8 cellular contexts compared by ENCODE assay signal in the genomic region with DNA sequence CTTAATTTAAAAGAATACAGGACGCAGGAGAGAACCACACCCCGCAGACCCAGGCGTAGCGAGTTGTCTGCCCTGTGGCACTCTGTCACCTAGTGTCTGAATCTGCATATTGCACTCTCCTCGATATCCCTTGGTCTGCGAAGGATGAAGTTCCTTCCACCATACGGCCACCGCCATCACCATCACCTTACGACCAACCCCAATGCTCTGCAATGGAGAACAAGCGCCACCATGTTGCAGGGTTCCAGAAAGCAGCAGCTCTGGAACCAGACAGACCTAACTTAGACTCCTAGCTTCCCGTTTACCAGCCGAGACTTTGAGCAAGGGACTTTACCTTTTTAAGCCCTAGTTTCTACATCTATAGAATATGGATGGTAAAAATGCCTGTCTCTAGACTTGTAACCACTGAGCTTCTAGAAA.
DNase-seq lines count a peak whose midpoint lies in the region; ATAC-seq and TF ChIP-seq lines count a peak whose summit lies in the region.

No MANE protein-coding gene starts in this region.

- ATAC-seq in HG03175 (IDR thresholded peaks at IDR 0.05; ENCODE audit: unreplicated experiment) (peak; percentile 84), HG03045 (IDR thresholded peaks at IDR 0.05; ENCODE audit: unreplicated experiment) (no peak)

- in situ Hi-C loops in GM13977 (cut with MboI; ENCODE audit: low pct_unique_long_range_greater_than_20kb, low sequenced_read_pairs, unreplicated experiment): loop anchor here (10.0 kb wide), 1 partner anchor 149 kb away; no protein-coding TSS in a partner anchor

- H3K27me3 ChIP-seq in AG04450 (ENCODE audit: control insufficient read depth, insufficient read depth, low read length): peaks cover 4% of the 10 kb centered on the region
- H3K27me3 ChIP-seq in left ventricle myocardium inferior (ENCODE audit: low read depth): peaks cover 12% of the 10 kb centered on the region
- H3K27me3 ChIP-seq in rectal smooth muscle tissue (ENCODE audit: control insufficient read depth, insufficient read depth, low read length): no peaks in the 10 kb centered on the region

- H3K4me3 Mint-ChIP-seq in activated naive CD4-positive, alpha-beta T cell treated with anti-CD3 and anti-CD28 coated beads, Interleukin-2, amount 10 ng/mL, durations not matched to agents 7 days and 5 days: no peak overlapping the region

- no peak overlapping the region for H3K27ac Mint-ChIP-seq in activated naive CD4-positive, alpha-beta T cell treated with anti-CD3 and anti-CD28 coated beads, Interleukin-2, amount 10 ng/mL, durations not matched to agents 7 days and 5 days

- intact Hi-C loops in left ventricle myocardium inferior (cut with micrococcal nuclease): loop anchor here (5.0 kb wide), 2 partner anchors 152 to 377 kb away; no protein-coding TSS in a partner anchor

- H3K4me1 Mint-ChIP-seq in activated naive CD4-positive, alpha-beta T cell treated with anti-CD3 and anti-CD28 coated beads, Interleukin-2, amount 10 ng/mL, durations not matched to agents 7 days and 5 days: peaks cover 14% of the 10 kb centered on the region

- no peaks in the 10 kb centered on the region; the same call in 1 of the 2 replicates for H3K9me3 ChIP-seq in AG04450 (ENCODE audit: control insufficient read depth, insufficient read depth, low read length)
- H3K9me3 ChIP-seq in left ventricle myocardium inferior (replicated peaks): no peaks in the 10 kb centered on the region

- DNase-seq in AG04450 (ENCODE audit: low read depth, low spot score) (peak; percentile 15), GM13977 (ENCODE audit: low spot score) (peak; percentile 73), NCI-H82 (lab: John Stamatoyannopoulos, UW) (peak; percentile 64), left ventricle myocardium inferior (peak; percentile 57)
- peak; percentile 66 for DNase-seq in activated naive CD4-positive, alpha-beta T cell treated with anti-CD3 and anti-CD28 coated beads, Interleukin-2, amount 10 ng/mL, durations not matched to agents 7 days and 5 days

- no peak overlapping the region for H3K9ac ChIP-seq in rectal smooth muscle tissue (ENCODE audit: low read length)

- H3K9me3 Mint-ChIP-seq in activated naive CD4-positive, alpha-beta T cell treated with anti-CD3 and anti-CD28 coated beads, Interleukin-2, amount 10 ng/mL, durations not matched to agents 7 days and 5 days: no peaks in the 10 kb centered on the region

- peaks cover 44% of the 10 kb centered on the region for H3K27me3 Mint-ChIP-seq in activated naive CD4-positive, alpha-beta T cell treated with anti-CD3 and anti-CD28 coated beads, Interleukin-2, amount 10 ng/mL, durations not matched to agents 7 days and 5 days

- H3K27ac ChIP-seq in AG04450 (ENCODE audit: low read depth, low read length) (no peak overlapping the region), left ventricle myocardium inferior (replicated peaks) (no peak overlapping the region), rectal smooth muscle tissue (ENCODE audit: low read depth, low read length) (no peak overlapping the region)

- peaks cover 17% of the 10 kb centered on the region for H3K4me1 ChIP-seq in left ventricle myocardium inferior
- no peaks in the 10 kb centered on the region for H3K4me1 ChIP-seq in rectal smooth muscle tissue (ENCODE audit: control insufficient read depth, insufficient read depth, low read length)

- CTCF ChIA-PET in AG04450 (lab: Charles Lee): interaction anchor here (0.8 to 1.9 kb wide), 8 partner anchors 8 to 150 kb away, joined by 3 to 14 read pairs (median 4); no protein-coding TSS in a partner anchor
- CTCF ChIA-PET in activated naive CD4-positive, alpha-beta T cell treated with anti-CD3 and anti-CD28 coated beads, Interleukin-2, amount 10 ng/mL, durations not matched to agents 7 days and 5 days (lab: Charles Lee): interaction anchor here (0.7 to 10.9 kb wide), 8 partner anchors 14 to 236 kb away, joined by 3 to 138 read pairs (median 4); no protein-coding TSS in a partner anchor

- TF ChIP-seq CTCF in AG04450 (IDR thresholded peaks at IDR 0.05; ENCODE audit: low read depth, low read length): peak; percentile 73
- peak; percentile 53 for TF ChIP-seq CTCF in GM13977 (IDR thresholded peaks at IDR 0.05; ENCODE audit: extremely low read depth, insufficient read depth, missing control alignments)
- TF ChIP-seq CTCF in left ventricle myocardium inferior (IDR thresholded peaks at IDR 0.05; ENCODE audit: borderline replicate concordance): peak; percentile 98

- POLR2A ChIA-PET in AG04450 (lab: Yijun Ruan, JAX): no interaction called here

- H3K36me3 ChIP-seq in left ventricle myocardium inferior (no peaks in the 10 kb centered on the region), rectal smooth muscle tissue (ENCODE audit: control insufficient read depth, insufficient read depth, low read length) (no peaks in the 10 kb centered on the region)

- H3K36me3 Mint-ChIP-seq in activated naive CD4-positive, alpha-beta T cell treated with anti-CD3 and anti-CD28 coated beads, Interleukin-2, amount 10 ng/mL, durations not matched to agents 7 days and 5 days: no peaks in the 10 kb centered on the region

- no peak overlapping the region for H3K4me3 ChIP-seq in AG04450 (ENCODE audit: low read depth, low read length)
- peak overlapping the region; percentile 26 for H3K4me3 ChIP-seq in left ventricle myocardium inferior
- H3K4me3 ChIP-seq in rectal smooth muscle tissue (ENCODE audit: low read length): peak overlapping the region; percentile 49

Comparison
In these comparisons a context has a peak if more than half of its experiments do, and no peak if none do; other contexts are left out.
1. DNase-seq: peak in every context shown above with its lines; median percentile 73 in GM13977; 66 in activated naive CD4-positive, alpha-beta T cell treated with anti-CD3 and anti-CD28 coated beads, Interleukin-2, amount 10 ng/mL, durations not matched to agents 7 days and 5 days; 64 in NCI-H82; 57 in left ventricle myocardium inferior; 15 in AG04450.